13 cellular contexts compared by ENCODE assay signal in genomic region chr3:45826321-45826720, GRCh38. TPM values are rescaled to one million over a fixed set of nuclear protein-coding genes. Genes with fewer than 3 reads are reported as not detected.
"Had no signal": no experiment of that assay in that cellular context is flagged by ENCODE, and none has a peak within 500 bp of the region (broad histone marks: within the 10 kb centered on the region; RNA-seq: fewer than 3 reads in every experiment).

No MANE protein-coding gene starts in this region.

- H3K4me3 Mint-ChIP-seq: central memory CD8-positive, alpha-beta T cell; effector memory CD8-positive, alpha-beta T cell; naive B cell had no signal

- ATAC-seq: effector memory CD8-positive, alpha-beta T cell; lower lobe of right lung had no signal

- H3K27me3 ChIP-seq: right atrium auricular region had no signal

- H3K27ac ChIP-seq: lower lobe of right lung, parathyroid adenoma, right atrium auricular region, skin epidermis had no signal

- H2AFZ ChIP-seq: parathyroid adenoma had no signal

- H3K4me3 ChIP-seq: lower lobe of right lung, right atrium auricular region, skin epidermis had no signal

- H3K27ac Mint-ChIP-seq: effector memory CD8-positive, alpha-beta T cell had no signal

- H3K4me1 Mint-ChIP-seq: central memory CD8-positive, alpha-beta T cell; naive B cell had no signal

- H3K9me3 ChIP-seq: lower lobe of right lung, right atrium auricular region had no signal

- H3K27me3 Mint-ChIP-seq: central memory CD8-positive, alpha-beta T cell; effector memory CD8-positive, alpha-beta T cell; naive B cell had no signal

- H3K9me3 Mint-ChIP-seq: central memory CD8-positive, alpha-beta T cell; effector memory CD8-positive, alpha-beta T cell; naive B cell had no signal

- H3K9ac ChIP-seq: parathyroid adenoma had no signal

- DNase-seq: activated gamma-delta T cell treated with Interleukin-2 at 50 U/mL for 16 hours; effector memory CD8-positive, alpha-beta T cell; erythroblast; lower lobe of right lung; naive B cell; SHP77 treated with DMSO at 0.1 percent for 48 hours; stimulated activated CD4-positive, alpha-beta T cell treated with anti-CD3 and anti-CD28 coated beads, Interleukin-4, amount 100 ng/mL, for 4 hours; trophoblast cell had no signal

- H3K4me1 ChIP-seq: lower lobe of right lung, parathyroid adenoma, right atrium auricular region had no signal

- H3K79me2 ChIP-seq: parathyroid adenoma had no signal

RNA-seq across cellular contexts. Expression of gene SLC6A20, which starts 30.0 kb away (rescaled TPM):
- total RNA-seq: right atrium auricular region; T-helper 2 cell treated with Interferon-gamma antibody and Interleukin-4, amounts not matched to agents 100 ng/mL and 5 ng/mL, for 36 hours had no signal
